8 cellular contexts compared by ENCODE assay signal in genomic region chr14:51860836-51861583, GRCh38. TPM values are rescaled to one million over a fixed set of nuclear protein-coding genes. Genes with fewer than 3 reads are reported as not detected.
DNase-seq lines count a peak whose midpoint lies in the region; ATAC-seq and TF ChIP-seq lines count a peak whose summit lies in the region.

No MANE protein-coding gene starts in this region.

- peak; percentile 19 for ATAC-seq in GM21390 (IDR thresholded peaks at IDR 0.05; ENCODE audit: unreplicated experiment)
- no peak for ATAC-seq in HG03565 (IDR thresholded peaks at IDR 0.05; ENCODE audit: unreplicated experiment)

- POLR2A ChIA-PET in BJ (lab: Charles Lee) = interaction anchor here (0.6 to 0.8 kb wide), 3 partner anchors 15 to 1228 kb away, joined by 3 to 10 read pairs (median 3); no protein-coding TSS in a partner anchor

- WGBS in esophagus squamous epithelium, 2 donors = 17 to 18% methylated on average over 13 of the region's 13 CpGs

- H3K4me3 ChIP-seq in BJ (ENCODE audit: low read depth, low read length) (peak overlapping the region; percentile 40), SJCRH30 (peak overlapping the region; percentile 41), esophagus squamous epithelium (peak overlapping the region; percentile 2 to 62 (median 45)), parathyroid adenoma (ENCODE audit: low read depth, low read length) (peak overlapping the region; percentile 43)

- no peaks in the 10 kb centered on the region for H3K36me3 ChIP-seq in BJ (ENCODE audit: control insufficient read depth, insufficient read depth, low read length)
- no peaks in the 10 kb centered on the region for H3K36me3 ChIP-seq in SJCRH30
- no peaks in the 10 kb centered on the region for H3K36me3 ChIP-seq in esophagus squamous epithelium
- H3K36me3 ChIP-seq in parathyroid adenoma (ENCODE audit: control insufficient read depth, insufficient read depth, low read length) = no peaks in the 10 kb centered on the region

- H3K79me2 ChIP-seq in parathyroid adenoma = no peaks in the 10 kb centered on the region

- DNase-seq in BJ (ENCODE audit: low read depth) = no peak
- DNase-seq in SJCRH30 = no peak
- no peak for DNase-seq in esophagus squamous epithelium (lab: John Stamatoyannopoulos, UW)
- DNase-seq in Ammon's horn (ENCODE audit: low spot score) = no peak
- no peak for DNase-seq in NCI-H2029 treated with DMSO at 0.1 percent for 48 hours (lab: John Stamatoyannopoulos, UW)

- H3K27me3 ChIP-seq in BJ (ENCODE audit: control insufficient read depth, insufficient read depth, low read length) = no peaks in the 10 kb centered on the region
- H3K27me3 ChIP-seq in SJCRH30 = no peaks in the 10 kb centered on the region
- no peaks in the 10 kb centered on the region for H3K27me3 ChIP-seq in esophagus squamous epithelium
- H3K27me3 ChIP-seq in parathyroid adenoma (ENCODE audit: control insufficient read depth, insufficient read depth, low read length) = no peaks in the 10 kb centered on the region

- intact Hi-C loops in esophagus squamous epithelium (cut with DNase I) = no loop called here

- no peak for TF ChIP-seq POLR2A in esophagus squamous epithelium (IDR thresholded peaks at IDR 0.05)

- H3K9ac ChIP-seq in parathyroid adenoma = no peak overlapping the region

- CTCF ChIA-PET in BJ (lab: Yijun Ruan, JAX) = interaction anchor here (0.7 to 1.8 kb wide), 9 partner anchors 10 to 209 kb away, joined by 3 to 6 read pairs (median 3); no protein-coding TSS in a partner anchor

- H3K4me2 ChIP-seq in parathyroid adenoma (ENCODE audit: low read length) = peak overlapping the region; percentile 48

- peak overlapping the region; percentile 72 for H2AFZ ChIP-seq in parathyroid adenoma

- no peak for TF ChIP-seq CTCF in BJ (IDR thresholded peaks at IDR 0.05; ENCODE audit: insufficient read depth, low read depth, low read length)
- TF ChIP-seq CTCF in esophagus squamous epithelium (IDR thresholded peaks at IDR 0.05) = no peak
- TF ChIP-seq CTCF in parathyroid adenoma (IDR thresholded peaks at IDR 0.05) = no peak

- no peak overlapping the region for H3K27ac ChIP-seq in SJCRH30
- H3K27ac ChIP-seq in esophagus squamous epithelium = peak overlapping the region; percentile 7 to 80 (median 70)
- H3K27ac ChIP-seq in parathyroid adenoma = peak overlapping the region; percentile 18

- H3K9me3 ChIP-seq in SJCRH30 (replicated peaks) (no peaks in the 10 kb centered on the region), esophagus squamous epithelium (no peaks in the 10 kb centered on the region), parathyroid adenoma (ENCODE audit: control insufficient read depth, low read length) (no peaks in the 10 kb centered on the region)

- no peaks in the 10 kb centered on the region for H3K4me1 ChIP-seq in SJCRH30
- H3K4me1 ChIP-seq in esophagus squamous epithelium = peaks cover 0 to 49% (median 8%) of the 10 kb centered on the region in 3 donors
- H3K4me1 ChIP-seq in parathyroid adenoma = peaks cover 3% of the 10 kb centered on the region

RNA-seq across cellular contexts. Expression of gene GNG2, which starts 0.6 kb away (rescaled TPM):
- polyA plus RNA-seq in BJ (2011; rRNA removed) = 4.5 and 7.6 TPM in 2 replicates
- polyA minus RNA-seq in BJ (2011; rRNA and poly(A)+ RNA removed) = 2.3 and 4.2 TPM in 2 replicates
- total RNA-seq in SJCRH30 (2014; rRNA removed; shearing (Covaris generic)) = 0.15 and 0.43 TPM in 2 replicates
- 1 to 10 TPM; 1.5 to 8.8 (median 3.7) TPM for total RNA-seq in esophagus squamous epithelium
